ENCODE assay signal across 27 cellular contexts in genomic region chr3:65252266-65252665, GRCh38.
DNase-seq lines count a peak whose midpoint lies in the region; ATAC-seq, FAIRE-seq and TF ChIP-seq lines count a peak whose summit lies in the region.
"Had no signal": no experiment of that assay in that cellular context is flagged by ENCODE, and none has a peak within 500 bp of the region (broad histone marks: within the 10 kb centered on the region; RNA-seq: fewer than 3 reads in every experiment).

No MANE protein-coding gene starts in this region.

- H3K4me2 ChIP-seq in astrocyte (ENCODE audit: low read length) (no peak overlapping the region), MM.1S (ENCODE audit: low read depth, low read length) (no peak overlapping the region)
- H3K4me2 ChIP-seq: BLaER1 had no signal

- H3F3A ChIP-seq in MM.1S (ENCODE audit: insufficient read depth, low read length), result no peaks in the 10 kb centered on the region

- no peaks in the 10 kb centered on the region for H3K9me3 ChIP-seq in astrocyte (ENCODE audit: insufficient read depth, low read depth, low read length)
- no peaks in the 10 kb centered on the region for H3K9me3 ChIP-seq in MM.1S (replicated peaks; ENCODE audit: insufficient read depth, low read length)
- H3K9me3 ChIP-seq in lower lobe of right lung, result no peaks in the 10 kb centered on the region
- H3K9me3 ChIP-seq: BE2C had no signal

- H3K27ac Mint-ChIP-seq in astrocyte (ENCODE audit: unreplicated experiment), result no peak overlapping the region
- H3K27ac Mint-ChIP-seq: CD14-positive monocyte; CD4-positive, alpha-beta memory T cell; CD8-positive, alpha-beta memory T cell had no signal

- peaks cover 3% of the 10 kb centered on the region for H3K27me3 ChIP-seq in astrocyte (ENCODE audit: insufficient read depth, low read length)
- no peaks in the 10 kb centered on the region for H3K27me3 ChIP-seq in MM.1S (replicated peaks; ENCODE audit: insufficient read depth, low read length)
- H3K27me3 ChIP-seq in lower lobe of right lung (ENCODE audit: low read depth), result no peaks in the 10 kb centered on the region
- H3K27me3 ChIP-seq: BE2C, BLaER1 had no signal

- no peaks in the 10 kb centered on the region for H3K4me1 ChIP-seq in astrocyte (ENCODE audit: insufficient read depth, low read length)
- no peaks in the 10 kb centered on the region for H3K4me1 ChIP-seq in MM.1S (ENCODE audit: low read length)
- no peaks in the 10 kb centered on the region for H3K4me1 ChIP-seq in lower lobe of right lung
- H3K4me1 ChIP-seq: BE2C, BLaER1 had no signal

- H3K9ac ChIP-seq in astrocyte (ENCODE audit: low read length) (no peak overlapping the region), MM.1S (ENCODE audit: low read length) (no peak overlapping the region)
- H3K9ac ChIP-seq: BLaER1 had no signal

- intact Hi-C loops in lower lobe of right lung (cut with DNase I), result no loop called here

- H3K36me3 ChIP-seq in astrocyte (ENCODE audit: insufficient read depth, low read length) (no peaks in the 10 kb centered on the region), MM.1S (replicated peaks; ENCODE audit: insufficient read depth, low read length) (no peaks in the 10 kb centered on the region), lower lobe of right lung (no peaks in the 10 kb centered on the region)
- H3K36me3 ChIP-seq: BE2C, BLaER1 had no signal

- ATAC-seq in lower lobe of right lung, result no peak
- ATAC-seq: GM12878 had no signal

- H3K4me3 ChIP-seq in astrocyte (ENCODE audit: insufficient read depth, low read depth, low read length) (no peak overlapping the region), epithelial cell of proximal tubule (ENCODE audit: low read depth, low read length) (no peak overlapping the region), MM.1S (ENCODE audit: low read length) (no peak overlapping the region), lower lobe of right lung (no peak overlapping the region)
- H3K4me3 ChIP-seq: BLaER1, GM12878 had no signal

- no peak overlapping the region for H3K4me3 Mint-ChIP-seq in astrocyte (ENCODE audit: unreplicated experiment)
- H3K4me3 Mint-ChIP-seq: CD14-positive monocyte; CD4-positive, CD25-positive, alpha-beta regulatory T cell; CD8-positive, alpha-beta memory T cell had no signal

- no peaks in the 10 kb centered on the region for H4K20me1 ChIP-seq in astrocyte (ENCODE audit: insufficient read depth, low read length)
- H4K20me1 ChIP-seq in MM.1S (ENCODE audit: insufficient read depth, low read length), result no peaks in the 10 kb centered on the region
- H4K20me1 ChIP-seq: BLaER1 had no signal

- H3K27me3 Mint-ChIP-seq in astrocyte (ENCODE audit: low read depth, unreplicated experiment), result peaks cover 12% of the 10 kb centered on the region
- H3K27me3 Mint-ChIP-seq: CD4-positive, alpha-beta memory T cell; CD4-positive, CD25-positive, alpha-beta regulatory T cell; CD8-positive, alpha-beta memory T cell had no signal

- H3K79me2 ChIP-seq in astrocyte (ENCODE audit: insufficient read depth, low read length), result no peaks in the 10 kb centered on the region
- no peaks in the 10 kb centered on the region for H3K79me2 ChIP-seq in MM.1S (ENCODE audit: low read length)

- no peaks in the 10 kb centered on the region for H3K9me2 ChIP-seq in MM.1S (replicated peaks; ENCODE audit: insufficient read depth, low read length)

- DNase-seq in astrocyte (ENCODE audit: low read depth) (peak; percentile 27), epithelial cell of proximal tubule (ENCODE audit: low read depth) (peak; percentile 23), kidney tubule cell (ENCODE audit: low spot score) (peak; percentile 57), MM.1S (no peak), activated gamma-delta T cell treated with Interleukin-2 at 50 U/mL for 16 hours (no peak), lower lobe of right lung (no peak)
- no peak for DNase-seq in activated CD4-positive, CD25-positive, alpha-beta regulatory T cell (lab: John Stamatoyannopoulos, UW)
- DNase-seq: 8988T; ACHN; BE2C; CD4-positive, alpha-beta memory T cell; CD4-positive, CD25-positive, alpha-beta regulatory T cell; CD8-positive, alpha-beta memory T cell; COR-L47; DMS 273 treated with DMSO at 0.1 percent for 48 hours; DMS153; DMS53; DMS79; DND-41; EL; GDM1 had no signal

- no peak overlapping the region for H2AFZ ChIP-seq in astrocyte (ENCODE audit: low read depth, low read length)
- no peak overlapping the region for H2AFZ ChIP-seq in MM.1S (ENCODE audit: low read length)

- H3K27ac ChIP-seq in astrocyte (ENCODE audit: low read depth, low read length), result no peak overlapping the region
- H3K27ac ChIP-seq in MM.1S (ENCODE audit: low read length), result no peak overlapping the region
- H3K27ac ChIP-seq in lower lobe of right lung, result no peak overlapping the region
- H3K27ac ChIP-seq: BLaER1 had no signal

- no peaks in the 10 kb centered on the region for H3K36me3 Mint-ChIP-seq in astrocyte (ENCODE audit: low read depth, unreplicated experiment)
- H3K36me3 Mint-ChIP-seq: CD14-positive monocyte; CD4-positive, alpha-beta memory T cell; CD4-positive, CD25-positive, alpha-beta regulatory T cell had no signal

- peaks cover 8% of the 10 kb centered on the region for H3K9me3 Mint-ChIP-seq in astrocyte (ENCODE audit: unreplicated experiment)

- TF ChIP-seq CTCF in astrocyte (IDR thresholded peaks at IDR 0.05; ENCODE audit: insufficient read depth, low read depth, low read length) (no peak), epithelial cell of proximal tubule (conservative IDR thresholded peaks at IDR 0.05; ENCODE audit: low read depth, low read length) (no peak), MM.1S (IDR thresholded peaks at IDR 0.05; ENCODE audit: low read length) (no peak), lower lobe of right lung (IDR thresholded peaks at IDR 0.05) (no peak)

- H3K4me1 Mint-ChIP-seq in astrocyte (ENCODE audit: low read depth, unreplicated experiment), result no peaks in the 10 kb centered on the region
- H3K4me1 Mint-ChIP-seq: CD14-positive monocyte; CD4-positive, alpha-beta memory T cell; CD4-positive, CD25-positive, alpha-beta regulatory T cell; CD8-positive, alpha-beta memory T cell had no signal

- FAIRE-seq in astrocyte (lab: Jason Lieb, UNC), result no peak
- FAIRE-seq: A204.1, GM12878, GM12892, GM18507 had no signal

Comparison
In these comparisons a context has a peak if more than half of its experiments do, and no peak if none do; other contexts are left out.
1. DNase-seq: peak in astrocyte (single experiment), epithelial cell of proximal tubule (single experiment) and kidney tubule cell (single experiment); none in activated CD4-positive, CD25-positive, alpha-beta regulatory T cell (0 of 4), MM.1S (single experiment), activated gamma-delta T cell treated with Interleukin-2 at 50 U/mL for 16 hours (single experiment) and lower lobe of right lung (single experiment).